1 cellular context compared by ENCODE assay signal in the genomic region with DNA sequence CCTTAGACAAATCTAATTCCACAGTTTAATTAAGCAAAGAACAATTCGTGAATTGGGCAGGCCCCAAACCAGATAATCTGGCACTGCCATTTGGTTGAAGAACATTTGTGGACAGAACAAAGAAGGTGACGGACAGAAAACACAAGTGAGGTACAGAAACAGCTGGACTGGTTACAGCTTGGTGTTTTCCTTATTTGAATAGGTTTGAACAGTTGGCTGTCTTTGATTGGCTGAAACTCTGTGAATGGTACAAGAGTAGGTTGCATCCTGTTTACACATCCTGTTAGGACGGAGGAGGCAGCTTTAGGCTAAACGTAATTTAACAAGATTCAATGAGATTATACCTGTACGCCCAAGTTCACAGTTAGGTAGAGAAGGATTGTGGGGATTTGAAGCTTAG.
TF ChIP-seq lines count a peak whose summit lies in the region.

No MANE protein-coding gene starts in this region.

TF ChIP-seq in SK-N-SH treated with all-trans-retinoic acid at 6 μM for 48 hours, 23 proteins besides CTCF, POLR2A, EP300 and RAD21 (continued from another document):
- TF ChIP-seq, protein P1, sequence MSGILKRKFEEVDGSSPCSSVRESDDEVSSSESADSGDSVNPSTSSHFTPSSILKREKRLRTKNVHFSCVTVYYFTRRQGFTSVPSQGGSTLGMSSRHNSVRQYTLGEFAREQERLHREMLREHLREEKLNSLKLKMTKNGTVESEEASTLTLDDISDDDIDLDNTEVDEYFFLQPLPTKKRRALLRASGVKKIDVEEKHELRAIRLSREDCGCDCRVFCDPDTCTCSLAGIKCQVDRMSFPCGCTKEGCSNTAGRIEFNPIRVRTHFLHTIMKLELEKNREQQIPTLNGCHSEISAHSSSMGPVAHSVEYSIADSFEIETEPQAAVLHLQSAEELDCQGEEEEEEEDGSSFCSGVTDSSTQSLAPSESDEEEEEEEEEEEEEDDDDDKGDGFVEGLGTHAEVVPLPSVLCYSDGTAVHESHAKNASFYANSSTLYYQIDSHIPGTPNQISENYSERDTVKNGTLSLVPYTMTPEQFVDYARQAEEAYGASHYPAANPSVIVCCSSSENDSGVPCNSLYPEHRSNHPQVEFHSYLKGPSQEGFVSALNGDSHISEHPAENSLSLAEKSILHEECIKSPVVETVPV (CRISPR knock-in tag; IDR thresholded peaks at IDR 0.05) = no peak
- TF ChIP-seq ISL1 (CRISPR knock-in tag; IDR thresholded peaks at IDR 0.05) (no peak), PPARA (CRISPR knock-in tag; IDR thresholded peaks at IDR 0.05; ENCODE audit: borderline replicate concordance) (no peak), ZNF565 (CRISPR knock-in tag; conservative IDR thresholded peaks at IDR 0.05; ENCODE audit: low read depth) (no peak), ZC3H10 (CRISPR knock-in tag; IDR thresholded peaks at IDR 0.05) (no peak)
